ENCODE assay signal across 11 cellular contexts in genomic region chr10:128149267-128149666, GRCh38. TPM values are rescaled to one million over a fixed set of nuclear protein-coding genes. Genes with fewer than 3 reads are reported as not detected.
DNase-seq lines count a peak whose midpoint lies in the region; ATAC-seq, FAIRE-seq and TF ChIP-seq lines count a peak whose summit lies in the region.
"Had no signal": no experiment of that assay in that cellular context is flagged by ENCODE, and none has a peak within 500 bp of the region (broad histone marks: within the 10 kb centered on the region; RNA-seq: fewer than 3 reads in every experiment).

No MANE protein-coding gene starts in this region.

- DNase-seq in right lobe of liver (no peak), kidney (peak; percentile 76), type B pancreatic cell (ENCODE audit: extremely low spot score, unreplicated experiment) (peak; percentile 61), DMS153 (lab: John Stamatoyannopoulos, UW) (no peak)
- DNase-seq in activated naive CD8-positive, alpha-beta T cell treated with anti-CD3 and anti-CD28 coated beads for 36 hours, result no peak
- DNase-seq in activated effector memory CD4-positive, alpha-beta T cell treated with anti-CD3 and anti-CD28 coated beads, Interleukin-2, amount 50 U/mL, for 16 hours, result no peak
- no peak for DNase-seq in stimulated activated CD4-positive, alpha-beta T cell treated with anti-CD3 and anti-CD28 coated beads, Interleukin-4, amount 100 ng/mL, for 1 hour
- DNase-seq: cerebellar nuclear complex had no signal

- FAIRE-seq in kidney (lab: Jason Lieb, UNC), result no peak
- FAIRE-seq: TTC549 had no signal

- H3K27ac ChIP-seq in liver (ENCODE audit: low read depth in 1 of 2, low read length in 2 of 2) (no peak overlapping the region), right lobe of liver (no peak overlapping the region), kidney (ENCODE audit: low read depth in 2 of 2, low read length in 2 of 2) (no peak overlapping the region)

- no peak for ATAC-seq in right lobe of liver

- peaks cover 0 to 5% (median 2%) of the 10 kb centered on the region in 4 donors for H3K4me1 ChIP-seq in liver (ENCODE audit: control insufficient read depth in 4 of 4, insufficient read depth in 4 of 4, low read length in 3 of 4)
- H3K4me1 ChIP-seq in right lobe of liver, result no peaks in the 10 kb centered on the region
- no peaks in the 10 kb centered on the region for H3K4me1 ChIP-seq in kidney (ENCODE audit: control insufficient read depth in 1 of 2, insufficient read depth in 1 of 2, low read depth in 1 of 2, low read length in 2 of 2)

- H3K9ac ChIP-seq in liver (ENCODE audit: low read depth in 1 of 2, low read length in 2 of 2) (no peak overlapping the region), kidney (ENCODE audit: low read length in 2 of 2) (no peak overlapping the region)

- H3K27me3 ChIP-seq in liver (ENCODE audit: control insufficient read depth in 4 of 4, insufficient read depth in 4 of 4, low read length in 3 of 4), result peaks cover 0 to 3% (median 0%) of the 10 kb centered on the region in 4 donors
- no peaks in the 10 kb centered on the region for H3K27me3 ChIP-seq in right lobe of liver

- no peak for TF ChIP-seq RAD21 in liver (IDR thresholded peaks at IDR 0.05)

- H3K9me3 ChIP-seq in liver (ENCODE audit: control insufficient read depth in 4 of 4, low read length in 3 of 4), result peaks cover 0 to 2% (median 0%) of the 10 kb centered on the region in 4 donors
- H3K9me3 ChIP-seq in right lobe of liver, result no peaks in the 10 kb centered on the region
- H3K9me3 ChIP-seq in kidney (ENCODE audit: control insufficient read depth in 1 of 2, low read length in 2 of 2), result no peaks in the 10 kb centered on the region

- peak; percentile 11 for TF ChIP-seq CTCF in liver (IDR thresholded peaks at IDR 0.05; ENCODE audit: low read depth, low read length, missing input control)
- TF ChIP-seq CTCF in right lobe of liver (IDR thresholded peaks at IDR 0.05), result no peak
- no peak for TF ChIP-seq CTCF in kidney (IDR thresholded peaks at IDR 0.05; ENCODE audit: borderline replicate concordance, extremely low read depth, insufficient read depth)
- no peak for TF ChIP-seq CTCF in type B pancreatic cell (conservative IDR thresholded peaks at IDR 0.05)

- H3K27me3 Mint-ChIP-seq in activated naive CD8-positive, alpha-beta T cell treated with anti-CD3 and anti-CD28 coated beads for 36 hours, result no peaks in the 10 kb centered on the region
- H3K27me3 Mint-ChIP-seq in type B pancreatic cell, result peaks cover 75% of the 10 kb centered on the region

- H3K4me3 ChIP-seq in liver (ENCODE audit: low read depth in 1 of 3, low read length in 3 of 3), result no peak overlapping the region
- H3K4me3 ChIP-seq in right lobe of liver, result no peak overlapping the region
- no peak overlapping the region for H3K4me3 ChIP-seq in kidney (ENCODE audit: low read length in 2 of 2)

- peaks cover 11% of the 10 kb centered on the region for H3K9me3 Mint-ChIP-seq in activated naive CD8-positive, alpha-beta T cell treated with anti-CD3 and anti-CD28 coated beads for 36 hours
- H3K9me3 Mint-ChIP-seq in type B pancreatic cell, result no peaks in the 10 kb centered on the region

- no peak overlapping the region for H3K27ac Mint-ChIP-seq in activated naive CD8-positive, alpha-beta T cell treated with anti-CD3 and anti-CD28 coated beads for 36 hours
- no peak overlapping the region for H3K27ac Mint-ChIP-seq in type B pancreatic cell
- H3K27ac Mint-ChIP-seq: stimulated activated naive B cell treated with anti-CD40 and anti-IgM and Interleukin-4, amounts not matched to agents 10 μg/mL and 1 μg/mL and 100 μg/mL, for 72 hours had no signal

- peaks cover 14% of the 10 kb centered on the region for H3K4me1 Mint-ChIP-seq in activated naive CD8-positive, alpha-beta T cell treated with anti-CD3 and anti-CD28 coated beads for 36 hours
- H3K4me1 Mint-ChIP-seq in type B pancreatic cell (ENCODE audit: unreplicated experiment), result peaks cover 23% of the 10 kb centered on the region

- H3K36me3 Mint-ChIP-seq in activated naive CD8-positive, alpha-beta T cell treated with anti-CD3 and anti-CD28 coated beads for 36 hours, result peaks cover 3% of the 10 kb centered on the region
- H3K36me3 Mint-ChIP-seq in type B pancreatic cell, result no peaks in the 10 kb centered on the region

- TF ChIP-seq POLR2A in right lobe of liver (IDR thresholded peaks at IDR 0.05), result no peak

- H3K36me3 ChIP-seq in liver (ENCODE audit: control insufficient read depth in 4 of 4, insufficient read depth in 3 of 4, low read depth in 1 of 4, low read length in 3 of 4), result no peaks in the 10 kb centered on the region
- no peaks in the 10 kb centered on the region for H3K36me3 ChIP-seq in right lobe of liver
- H3K36me3 ChIP-seq in kidney (ENCODE audit: control insufficient read depth in 1 of 2, insufficient read depth in 2 of 2, low read length in 2 of 2), result no peaks in the 10 kb centered on the region

- 71% methylated on average over 23 of the region's 23 CpGs for WGBS in liver
- WGBS in right lobe of liver (ENCODE audit: insufficient coverage, low coverage, low lambda C conversion rate, missing lambda C conversion rate), result 61% methylated on average over 5 of the region's 23 CpGs

- peak overlapping the region; percentile 61 for H3K4me3 Mint-ChIP-seq in activated naive CD8-positive, alpha-beta T cell treated with anti-CD3 and anti-CD28 coated beads for 36 hours
- peak overlapping the region; percentile 73 for H3K4me3 Mint-ChIP-seq in type B pancreatic cell

- intact Hi-C loops in right lobe of liver (cut with DNase I) (loop anchor here (5.0 to 10.0 kb wide), 2 partner anchors 67 to 74 kb away; no protein-coding TSS in a partner anchor), kidney (cut with DNase I) (no loop called here)

TF ChIP-seq in liver, 16 proteins besides CTCF, POLR2A, EP300 and RAD21:
- no peak for TF ChIP-seq YY1 (IDR thresholded peaks at IDR 0.05)
- TF ChIP-seq TAF1 (conservative IDR thresholded peaks at IDR 0.05), result no peak
- TF ChIP-seq, protein P1, sequence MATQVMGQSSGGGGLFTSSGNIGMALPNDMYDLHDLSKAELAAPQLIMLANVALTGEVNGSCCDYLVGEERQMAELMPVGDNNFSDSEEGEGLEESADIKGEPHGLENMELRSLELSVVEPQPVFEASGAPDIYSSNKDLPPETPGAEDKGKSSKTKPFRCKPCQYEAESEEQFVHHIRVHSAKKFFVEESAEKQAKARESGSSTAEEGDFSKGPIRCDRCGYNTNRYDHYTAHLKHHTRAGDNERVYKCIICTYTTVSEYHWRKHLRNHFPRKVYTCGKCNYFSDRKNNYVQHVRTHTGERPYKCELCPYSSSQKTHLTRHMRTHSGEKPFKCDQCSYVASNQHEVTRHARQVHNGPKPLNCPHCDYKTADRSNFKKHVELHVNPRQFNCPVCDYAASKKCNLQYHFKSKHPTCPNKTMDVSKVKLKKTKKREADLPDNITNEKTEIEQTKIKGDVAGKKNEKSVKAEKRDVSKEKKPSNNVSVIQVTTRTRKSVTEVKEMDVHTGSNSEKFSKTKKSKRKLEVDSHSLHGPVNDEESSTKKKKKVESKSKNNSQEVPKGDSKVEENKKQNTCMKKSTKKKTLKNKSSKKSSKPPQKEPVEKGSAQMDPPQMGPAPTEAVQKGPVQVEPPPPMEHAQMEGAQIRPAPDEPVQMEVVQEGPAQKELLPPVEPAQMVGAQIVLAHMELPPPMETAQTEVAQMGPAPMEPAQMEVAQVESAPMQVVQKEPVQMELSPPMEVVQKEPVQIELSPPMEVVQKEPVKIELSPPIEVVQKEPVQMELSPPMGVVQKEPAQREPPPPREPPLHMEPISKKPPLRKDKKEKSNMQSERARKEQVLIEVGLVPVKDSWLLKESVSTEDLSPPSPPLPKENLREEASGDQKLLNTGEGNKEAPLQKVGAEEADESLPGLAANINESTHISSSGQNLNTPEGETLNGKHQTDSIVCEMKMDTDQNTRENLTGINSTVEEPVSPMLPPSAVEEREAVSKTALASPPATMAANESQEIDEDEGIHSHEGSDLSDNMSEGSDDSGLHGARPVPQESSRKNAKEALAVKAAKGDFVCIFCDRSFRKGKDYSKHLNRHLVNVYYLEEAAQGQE (IDR thresholded peaks at IDR 0.05), result no peak
- no peak for TF ChIP-seq HNF4A (conservative IDR thresholded peaks at IDR 0.05)
- no peak for TF ChIP-seq FOXA2 (IDR thresholded peaks at IDR 0.05)
- TF ChIP-seq FOXA1 (IDR thresholded peaks at IDR 0.05), result no peak

RNA-seq across cellular contexts. Expression of gene MKI67, which starts 23.0 kb away (rescaled TPM):
- 10 to 100 TPM in 1 of 2 donors, under 1 TPM in 1; 0.25 to 54.5 TPM for total RNA-seq in liver
- 1 to 10 TPM in 1 of 2 donors, under 1 TPM in 1; 0.50 to 1.6 TPM for polyA plus RNA-seq in liver
- total RNA-seq in right lobe of liver, result 1 to 10 TPM in 4 of 6 experiments, under 1 TPM in 2; 0.42 to 4.6 (median 1.9) TPM
- 100 to 1,000 TPM; 196 to 210 TPM for total RNA-seq in activated naive CD8-positive, alpha-beta T cell treated with anti-CD3 and anti-CD28 coated beads for 36 hours
- total RNA-seq in kidney, result 2.4 TPM
- 0.04 TPM for polyA plus RNA-seq in kidney (ENCODE audit: insufficient read depth, low read depth, low replicate concordance)
- 40.5 and 104 TPM in 2 replicates for total RNA-seq in type B pancreatic cell (ENCODE audit: low replicate concordance)

Comparison
In these comparisons a context has a peak if more than half of its experiments do, and no peak if none do; other contexts are left out.
1. DNase-seq: peak in kidney (single experiment) and type B pancreatic cell (single experiment); none in right lobe of liver (0 of 3), activated naive CD8-positive, alpha-beta T cell treated with anti-CD3 and anti-CD28 coated beads for 36 hours (single experiment), DMS153 (single experiment), activated effector memory CD4-positive, alpha-beta T cell treated with anti-CD3 and anti-CD28 coated beads, Interleukin-2, amount 50 U/mL, for 16 hours (single experiment) and stimulated activated CD4-positive, alpha-beta T cell treated with anti-CD3 and anti-CD28 coated beads, Interleukin-4, amount 100 ng/mL, for 1 hour (single experiment).